Comparison of ENCODE assay signal across 20 cellular contexts in genomic region chr1:6101826-6102225, GRCh38. TPM values are rescaled to one million over a fixed set of nuclear protein-coding genes. Genes with fewer than 3 reads are reported as not detected.
A peak's percentile ranks its signal among the peaks of the same experiment; 100 is the strongest.
DNase-seq lines count a peak whose midpoint lies in the region; ATAC-seq and TF ChIP-seq lines count a peak whose summit lies in the region.
"Had no signal": no experiment of that assay in that cellular context is flagged by ENCODE, and none has a peak within 500 bp of the region (broad histone marks: within the 10 kb centered on the region; RNA-seq: fewer than 3 reads in every experiment).

No MANE protein-coding gene starts in this region.

- no peaks in the 10 kb centered on the region; the same call in 2 of the 3 replicates for H3K9me3 Mint-ChIP-seq in GM23338
- no peaks in the 10 kb centered on the region for H3K9me3 Mint-ChIP-seq in chondrocyte (ENCODE audit: low read depth)

- H2AFZ ChIP-seq in GM23338: no peak overlapping the region

- no peaks in the 10 kb centered on the region for H3K27me3 ChIP-seq in GM23338 (ENCODE audit: insufficient read depth)
- peaks cover 0 to 75% (median 7%) of the 10 kb centered on the region in 7 donors for H3K27me3 ChIP-seq in spleen (replicated peaks in 1 of 7)

- H3K27ac ChIP-seq in GM23338 (ENCODE audit: low read depth) (no peak overlapping the region), spleen (no peak overlapping the region)
- H3K27ac ChIP-seq: C4-2B, KMS-11 had no signal

- no peaks in the 10 kb centered on the region for H3K79me2 ChIP-seq in GM23338 (replicated peaks; ENCODE audit: insufficient read depth)

- H3K9me2 ChIP-seq in GM23338 (ENCODE audit: insufficient read depth): no peaks in the 10 kb centered on the region

- no peaks in the 10 kb centered on the region for H3K4me1 ChIP-seq in GM23338 (ENCODE audit: insufficient read depth)
- H3K4me1 ChIP-seq in spleen: peaks cover 0 to 12% (median 0%) of the 10 kb centered on the region in 6 donors

- no peaks in the 10 kb centered on the region for H4K20me1 ChIP-seq in GM23338 (replicated peaks; ENCODE audit: insufficient read depth)

- peaks cover 5% of the 10 kb centered on the region for H3K27me3 Mint-ChIP-seq in GM23338 (ENCODE audit: insufficient read depth, low read depth, poor library complexity)
- peaks cover 3% of the 10 kb centered on the region for H3K27me3 Mint-ChIP-seq in chondrocyte (ENCODE audit: low read depth)

- intact Hi-C loops in spleen (cut with DNase I; ENCODE audit: low total_unique reads): no loop called here

- peak; percentile 12 for DNase-seq in activated naive CD4-positive, alpha-beta T cell treated with anti-CD3 and anti-CD28 coated beads, Interleukin-2, amount 50 U/mL, for 16 hours
- no peak for DNase-seq in activated naive CD4-positive, alpha-beta T cell treated with Interleukin-2 at 50 U/mL for 16 hours
- no peak for DNase-seq in GM23338 (ENCODE audit: low spot score)
- DNase-seq in chondrocyte (ENCODE audit: low spot score): peak; percentile 74
- peak; percentile 66 for DNase-seq in spleen
- DNase-seq in AG08396 (ENCODE audit: low spot score): no peak
- DNase-seq in NK-92 (lab: John Stamatoyannopoulos, UW; ENCODE audit: unreplicated experiment): no peak
- DNase-seq: DND-41, GF-D8, NCI-H1048, NCI-H1436 treated with DMSO at 0.1 percent for 48 hours, NCI-H2029 treated with DMSO at 0.1 percent for 48 hours, NCI-H2171 treated with DMSO at 0.1 percent for 48 hours, NCI-H774, SHP77 had no signal

- H3K4me2 ChIP-seq in GM23338: no peak overlapping the region
- H3K4me2 ChIP-seq: KMS-11 had no signal

- H3K4me3 Mint-ChIP-seq in GM23338 (no peak overlapping the region), chondrocyte (ENCODE audit: unreplicated experiment) (no peak overlapping the region)

- H3F3A ChIP-seq in GM23338 (replicated peaks; ENCODE audit: low read depth): no peaks in the 10 kb centered on the region

- TF ChIP-seq CTCF in GM23338 (conservative IDR thresholded peaks at IDR 0.05; ENCODE audit: low read depth in 2 of 2): no peak
- no peak for TF ChIP-seq CTCF in chondrocyte (IDR thresholded peaks at IDR 0.05)
- no peak for TF ChIP-seq CTCF in spleen (IDR thresholded peaks at IDR 0.05 in 8 of 11, conservative IDR thresholded peaks at IDR 0.05 in 3 of 11)

- no peaks in the 10 kb centered on the region for H3K9me3 ChIP-seq in spleen

- ATAC-seq in GM23338: peak; percentile 9; the same call in 1 of the 3 replicates
- no peak for ATAC-seq in GM18520 (IDR thresholded peaks at IDR 0.05; ENCODE audit: unreplicated experiment)
- ATAC-seq: HepG2, Panc1 had no signal

- H3K36me3 ChIP-seq in GM23338 (ENCODE audit: insufficient read depth) (no peaks in the 10 kb centered on the region), spleen (peaks cover 0 to 32% (median 18%) of the 10 kb centered on the region in 6 donors)

- H3K27ac Mint-ChIP-seq in GM23338: no peak overlapping the region
- no peak overlapping the region for H3K27ac Mint-ChIP-seq in chondrocyte (ENCODE audit: unreplicated experiment)

- H3K4me1 Mint-ChIP-seq in GM23338 (peaks cover 2% of the 10 kb centered on the region; the same call in 1 of the 3 replicates), chondrocyte (ENCODE audit: low read depth) (no peaks in the 10 kb centered on the region)

- WGBS in spleen, 5 donors: 51 to 60% (median 57%) methylated on average over 12 to 13 of the region's 13 CpGs

- H3K4me3 ChIP-seq in GM23338 (no peak overlapping the region), spleen (no peak overlapping the region)

- TF ChIP-seq POLR2A in spleen (IDR thresholded peaks at IDR 0.05): no peak

- no peaks in the 10 kb centered on the region; the same call in 2 of the 3 replicates for H3K36me3 Mint-ChIP-seq in GM23338 (ENCODE audit: low read depth)
- H3K36me3 Mint-ChIP-seq in chondrocyte (ENCODE audit: low read depth): peaks cover 2% of the 10 kb centered on the region

TF ChIP-seq in GM23338, 12 proteins besides CTCF, POLR2A, EP300 and RAD21:
- no peak for TF ChIP-seq REST (IDR thresholded peaks at IDR 0.05; ENCODE audit: unreplicated experiment)
- TF ChIP-seq NANOG (IDR thresholded peaks at IDR 0.05; ENCODE audit: borderline replicate concordance): no peak

RNA-seq across cellular contexts. Expression of gene KCNAB2, which starts 56.1 kb away (rescaled TPM):
- total RNA-seq in GM23338 (2014; rRNA removed; shearing (Covaris generic)): 3.7 and 5.1 TPM in 2 replicates
- 2.1 and 3.0 TPM in 2 replicates for polyA plus RNA-seq in GM23338 (2016; fragmentation: Nextera tagmentation; extraction: Ambion mirVana)
- 4.2 to 7.3 TPM (median 5.2 TPM) in 3 replicates for total RNA-seq in chondrocyte
- total RNA-seq in spleen: 100 to 1,000 TPM in 4 of 7 donors, 10 to 100 TPM in 3; 80.3 to 135 (median 109) TPM
- 10 to 100 TPM; 23.2 to 51.5 (median 23.9) TPM for polyA plus RNA-seq in spleen

Comparison
In these comparisons a context has a peak if more than half of its experiments do, and no peak if none do; other contexts are left out.
1. DNase-seq: peak in activated naive CD4-positive, alpha-beta T cell treated with anti-CD3 and anti-CD28 coated beads, Interleukin-2, amount 50 U/mL, for 16 hours (single experiment), chondrocyte (single experiment) and spleen (single experiment); none in activated naive CD4-positive, alpha-beta T cell treated with Interleukin-2 at 50 U/mL for 16 hours (single experiment), GM23338 (single experiment), AG08396 (single experiment) and NK-92 (single experiment).